Comparison of ENCODE assay signal across 20 cellular contexts in genomic region chr9:17839744-17840143, GRCh38.
"Had no signal": no experiment of that assay in that cellular context is flagged by ENCODE, and none has a peak within 500 bp of the region (broad histone marks: within the 10 kb centered on the region; RNA-seq: fewer than 3 reads in every experiment).

No MANE protein-coding gene starts in this region.

- H3K27me3 ChIP-seq: gastrocnemius medialis, heart right ventricle, left lung, pancreas, sigmoid colon, spleen, testis, upper lobe of right lung had no signal

- DNase-seq: activated CD4-positive, alpha-beta T cell treated with anti-CD3 and anti-CD28 coated beads, Interleukin-2, amount 10 ng/mL, durations not matched to agents 24 days and 14 days; activated CD4-positive, CD25-positive, alpha-beta regulatory T cell; activated CD8-positive, alpha-beta memory T cell treated with anti-CD3 and anti-CD28 coated beads, Interleukin-2, amount 50 U/mL, for 4 hours; activated CD8-positive, alpha-beta T cell treated with anti-CD3 and anti-CD28 coated beads, Interleukin-2, amount 10 ng/mL, durations not matched to agents 7 days and 5 days; activated gamma-delta T cell; activated T-cell treated with anti-CD3 and anti-CD28 coated beads, Interleukin-2, amount 50 U/mL, for 48 hours; dorsolateral prefrontal cortex; erythroblast; gastrocnemius medialis; heart right ventricle; islet precursor cell; left lung; mammary epithelial cell; naive B cell; pancreas; sigmoid colon; spleen; stimulated activated naive CD8-positive, alpha-beta T cell treated with anti-CD3 and anti-CD28 coated beads, Interleukin-15, amount 100 ng/mL, for 72 hours; testis; upper lobe of right lung had no signal

- H3K4me1 ChIP-seq: gastrocnemius medialis, heart right ventricle, left lung, pancreas, sigmoid colon, spleen, testis, upper lobe of right lung had no signal

- H3K27ac ChIP-seq: dorsolateral prefrontal cortex, gastrocnemius medialis, heart right ventricle, left lung, pancreas, sigmoid colon, spleen, testis, upper lobe of right lung had no signal

- H3K4me3 ChIP-seq: dorsolateral prefrontal cortex, gastrocnemius medialis, heart right ventricle, left lung, pancreas, sigmoid colon, spleen, testis, upper lobe of right lung had no signal

- H3K9me3 ChIP-seq: gastrocnemius medialis, pancreas, sigmoid colon, testis, upper lobe of right lung had no signal

- H3K36me3 ChIP-seq: gastrocnemius medialis, heart right ventricle, left lung, pancreas, sigmoid colon, spleen, upper lobe of right lung had no signal
